Comparison of ENCODE assay signal across 29 cellular contexts in genomic region chr3:110732420-110732819, GRCh38.
"Had no signal": no experiment of that assay in that cellular context is flagged by ENCODE, and none has a peak within 500 bp of the region (broad histone marks: within the 10 kb centered on the region; RNA-seq: fewer than 3 reads in every experiment).

No MANE protein-coding gene starts in this region.

- DNase-seq: nephron progenitor cell; nucleus accumbens; posterior cingulate gyrus; psoas muscle; right cardiac atrium; right lobe of liver; sigmoid colon; small intestine; stimulated activated CD4-positive, alpha-beta T cell treated with anti-CD3 and anti-CD28 coated beads, Interleukin-15, amount 100 ng/mL, for 24 hours; stimulated activated CD4-positive, alpha-beta T cell treated with anti-CD3 and anti-CD28 coated beads, Interleukin-2, amount 100 ng/mL, for 24 hours; stimulated activated CD4-positive, alpha-beta T cell treated with anti-CD3 and anti-CD28 coated beads, Interleukin-2, amount 100 ng/mL, for 48 hours; stimulated activated CD4-positive, alpha-beta T cell treated with anti-CD3 and anti-CD28 coated beads, Interleukin-4, amount 100 ng/mL, for 24 hours; stimulated activated naive B cell treated with anti-CD40 and anti-IgM and Interleukin-4, amounts not matched to agents 10 μg/mL and 1 μg/mL and 100 μg/mL, for 72 hours; stimulated activated naive CD4-positive, alpha-beta T cell treated with Interleukin-2 at 50 U/mL for 16 hours; stomach; thyroid gland; trophoblast cell; upper lobe of left lung had no signal

- FAIRE-seq: small intestine, urothelium cell line had no signal

- H3K4me3 Mint-ChIP-seq: natural killer cell treated with Interleukin-12 subunit alpha and Interleukin-12 subunit beta and Interleukin-15 and Interleukin-18, amount 100 ng/mL, for 72 hours; nephron progenitor cell; neural crest cell; stimulated activated effector memory CD8-positive, alpha-beta T cell treated with anti-CD3 and anti-CD28 coated beads, Interleukin-12 subunit alpha, Interleukin-12 subunit beta, amount 100 ng/mL, for 72 hours; stimulated activated naive B cell treated with anti-CD40 and anti-IgM and Interleukin-4, amounts not matched to agents 10 μg/mL and 1 μg/mL and 100 μg/mL, for 72 hours; stimulated activated naive CD8-positive, alpha-beta T cell treated with anti-CD3 and anti-CD28 coated beads, Interleukin-15, Interleukin-2, amounts not matched to agents 100 ng/mL and 50 ng/mL, for 24 hours had no signal

- H3K27me3 ChIP-seq: neutrophil, right lobe of liver, sigmoid colon, stomach, thyroid gland, tibial nerve, upper lobe of left lung, vagina had no signal

- H3K4me1 Mint-ChIP-seq: nephron progenitor cell; neural crest cell; stimulated activated effector memory CD8-positive, alpha-beta T cell treated with anti-CD3 and anti-CD28 coated beads, Interleukin-12 subunit alpha, Interleukin-12 subunit beta, amount 100 ng/mL, for 72 hours had no signal

- H3K4me3 ChIP-seq: psoas muscle, right lobe of liver, sigmoid colon, stomach, thoracic aorta, thyroid gland, tibial nerve, upper lobe of left lung, vagina had no signal

- ATAC-seq: natural killer cell treated with Interleukin-12 subunit alpha and Interleukin-12 subunit beta and Interleukin-15 and Interleukin-18, amount 100 ng/mL, for 72 hours; psoas muscle; right cardiac atrium; stimulated activated effector memory CD8-positive, alpha-beta T cell treated with anti-CD3 and anti-CD28 coated beads, Interleukin-12 subunit alpha, Interleukin-12 subunit beta, amount 100 ng/mL, for 72 hours; stimulated activated naive B cell treated with anti-CD40 and anti-IgM and Interleukin-4, amounts not matched to agents 10 μg/mL and 1 μg/mL and 100 μg/mL, for 72 hours had no signal

- H3K36me3 Mint-ChIP-seq: natural killer cell treated with Interleukin-12 subunit alpha and Interleukin-12 subunit beta and Interleukin-15 and Interleukin-18, amount 100 ng/mL, for 72 hours; stimulated activated effector memory CD8-positive, alpha-beta T cell treated with anti-CD3 and anti-CD28 coated beads, Interleukin-12 subunit alpha, Interleukin-12 subunit beta, amount 100 ng/mL, for 72 hours; stimulated activated naive B cell treated with anti-CD40 and anti-IgM and Interleukin-4, amounts not matched to agents 10 μg/mL and 1 μg/mL and 100 μg/mL, for 72 hours had no signal

- H3K27me3 Mint-ChIP-seq: progenitor cell of endocrine pancreas had no signal

- H2AFZ ChIP-seq: parathyroid adenoma had no signal

- H3K79me2 ChIP-seq: parathyroid adenoma had no signal

- H3K4me1 ChIP-seq: parathyroid adenoma, psoas muscle, sigmoid colon, thyroid gland, tibial nerve, upper lobe of left lung, vagina had no signal

- H3K9me3 Mint-ChIP-seq: nephron progenitor cell; stimulated activated effector memory CD8-positive, alpha-beta T cell treated with anti-CD3 and anti-CD28 coated beads, Interleukin-12 subunit alpha, Interleukin-12 subunit beta, amount 100 ng/mL, for 72 hours; stimulated activated naive CD8-positive, alpha-beta T cell treated with anti-CD3 and anti-CD28 coated beads, Interleukin-15, Interleukin-2, amounts not matched to agents 100 ng/mL and 50 ng/mL, for 24 hours had no signal

- H3K36me3 ChIP-seq: neutrophil, right lobe of liver, sigmoid colon, stomach, thoracic aorta, thyroid gland, tibial nerve, upper lobe of left lung, vagina had no signal

- H3K27ac ChIP-seq: neutrophil, parathyroid adenoma, psoas muscle, right lobe of liver, sigmoid colon, stomach, thoracic aorta, thyroid gland, tibial nerve, upper lobe of left lung, vagina had no signal

- H3K9me3 ChIP-seq: neutrophil, psoas muscle, right lobe of liver, sigmoid colon, stomach, thoracic aorta, thyroid gland, upper lobe of left lung, vagina had no signal

- H3K9ac ChIP-seq: parathyroid adenoma had no signal

- H3K27ac Mint-ChIP-seq: natural killer cell treated with Interleukin-12 subunit alpha and Interleukin-12 subunit beta and Interleukin-15 and Interleukin-18, amount 100 ng/mL, for 72 hours; nephron progenitor cell; progenitor cell of endocrine pancreas; stimulated activated effector memory CD8-positive, alpha-beta T cell treated with anti-CD3 and anti-CD28 coated beads, Interleukin-12 subunit alpha, Interleukin-12 subunit beta, amount 100 ng/mL, for 72 hours; stimulated activated naive B cell treated with anti-CD40 and anti-IgM and Interleukin-4, amounts not matched to agents 10 μg/mL and 1 μg/mL and 100 μg/mL, for 72 hours; stimulated activated naive CD8-positive, alpha-beta T cell treated with anti-CD3 and anti-CD28 coated beads, Interleukin-15, Interleukin-2, amounts not matched to agents 100 ng/mL and 50 ng/mL, for 24 hours had no signal
